In genomic region chr5:132291026-132291425, GRCh38 we compare ENCODE assay signal across 24 cellular contexts. TPM values are rescaled to one million over a fixed set of nuclear protein-coding genes. Genes with fewer than 3 reads are reported as not detected.
"Had no signal": no experiment of that assay in that cellular context is flagged by ENCODE, and none has a peak within 500 bp of the region (broad histone marks: within the 10 kb centered on the region; RNA-seq: fewer than 3 reads in every experiment).

No MANE protein-coding gene starts in this region.

- H3K4me3 Mint-ChIP-seq: dendritic cell treated with granulocyte-macrophage colony-stimulating factor and Interleukin-4, amounts not matched to agents 40 ng/mL and 50 ng/mL, for 4 days; endodermal cell; natural killer cell; stimulated activated effector memory CD8-positive, alpha-beta T cell treated with anti-CD3 and anti-CD28 coated beads, Interleukin-12 subunit alpha, Interleukin-12 subunit beta, amount 100 ng/mL, for 72 hours had no signal

- H3K27ac Mint-ChIP-seq: dendritic cell treated with granulocyte-macrophage colony-stimulating factor and Interleukin-4, amounts not matched to agents 40 ng/mL and 50 ng/mL, for 4 days; endodermal cell; natural killer cell; stimulated activated effector memory CD8-positive, alpha-beta T cell treated with anti-CD3 and anti-CD28 coated beads, Interleukin-12 subunit alpha, Interleukin-12 subunit beta, amount 100 ng/mL, for 72 hours had no signal

- H3K27me3 Mint-ChIP-seq: dendritic cell treated with granulocyte-macrophage colony-stimulating factor and Interleukin-4, amounts not matched to agents 40 ng/mL and 50 ng/mL, for 4 days had no signal

- H3K36me3 Mint-ChIP-seq: natural killer cell had no signal

- H3K9me3 Mint-ChIP-seq: dendritic cell treated with granulocyte-macrophage colony-stimulating factor and Interleukin-4, amounts not matched to agents 40 ng/mL and 50 ng/mL, for 4 days; natural killer cell; stimulated activated effector memory CD8-positive, alpha-beta T cell treated with anti-CD3 and anti-CD28 coated beads, Interleukin-12 subunit alpha, Interleukin-12 subunit beta, amount 100 ng/mL, for 72 hours had no signal

- DNase-seq: colonic mucosa; effector CD8-positive, alpha-beta T cell; endodermal cell; foreskin melanocyte; left cardiac atrium; left ventricle myocardium superior; lower lobe of right lung; natural killer cell; nucleus accumbens; right cardiac atrium; sigmoid colon; stimulated activated CD4-positive, alpha-beta T cell treated with anti-CD3 and anti-CD28 coated beads, Interleukin-2, amount 100 ng/mL, for 24 hours; stimulated activated CD4-positive, alpha-beta T cell treated with anti-CD3 and anti-CD28 coated beads, Interleukin-4, amount 100 ng/mL, for 24 hours; stimulated activated naive CD4-positive, alpha-beta T cell treated with Interleukin-2 at 50 U/mL for 16 hours; stomach; thyroid gland; trophoblast cell had no signal

- ATAC-seq: left cardiac atrium; left ventricle myocardium superior; lower lobe of right lung; natural killer cell; right cardiac atrium; stimulated activated effector memory CD8-positive, alpha-beta T cell treated with anti-CD3 and anti-CD28 coated beads, Interleukin-12 subunit alpha, Interleukin-12 subunit beta, amount 100 ng/mL, for 72 hours had no signal

- H3K27me3 ChIP-seq: colonic mucosa, esophagus muscularis mucosa, sigmoid colon, stomach, thyroid gland, vagina had no signal

- H3K27ac ChIP-seq: colonic mucosa, esophagus muscularis mucosa, lower lobe of right lung, prostate gland, sigmoid colon, stomach, thyroid gland, vagina had no signal

RNA-seq across cellular contexts. Expression of gene PDLIM4, which starts 33.5 kb away (rescaled TPM):
- total RNA-seq: mononuclear cell, natural killer cell had no signal
- polyA plus RNA-seq: neural cell had no signal
